ENCODE assay signal across 1 cellular context in the genomic region with DNA sequence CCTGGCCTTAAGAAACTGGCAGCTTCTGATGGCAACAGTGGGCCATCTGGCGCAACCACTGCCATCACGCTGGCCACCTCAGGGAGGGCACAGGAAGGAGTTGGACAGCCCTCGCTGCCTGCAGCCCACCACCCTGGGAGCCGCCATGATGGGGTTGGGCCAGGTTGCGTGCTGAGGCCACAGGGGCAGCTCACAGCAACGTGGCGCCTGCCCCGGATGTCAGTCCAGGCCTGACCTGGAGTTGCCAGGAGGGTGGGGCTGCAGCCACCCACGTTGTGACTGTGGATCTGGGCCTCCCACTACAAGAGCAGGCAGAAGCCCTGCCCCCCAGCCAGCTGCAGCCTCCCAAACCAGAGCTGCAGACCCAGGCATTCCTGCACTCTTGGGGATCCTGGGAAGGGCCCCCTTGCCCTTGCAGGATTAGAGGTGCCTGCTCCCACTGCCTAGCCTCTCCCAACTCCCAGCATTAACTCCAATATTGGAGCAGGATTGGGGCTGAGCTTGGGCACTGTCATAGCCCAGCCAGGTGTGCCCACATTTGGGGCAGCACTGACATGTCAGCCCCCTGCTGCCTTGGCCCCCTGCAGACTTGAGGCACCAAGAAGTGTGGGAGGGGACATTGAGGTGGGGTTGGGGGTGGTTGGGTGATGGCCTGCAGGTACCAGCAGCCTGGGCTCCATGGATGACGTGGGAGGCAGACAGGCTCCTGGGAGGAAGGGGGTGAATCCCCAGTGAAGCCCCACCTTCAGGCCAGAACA.
TF ChIP-seq lines count a peak whose summit lies in the region.

No MANE protein-coding gene starts in this region.

TF ChIP-seq in IMR-90, 13 proteins besides CTCF, POLR2A, EP300 and RAD21 (continued from another document):
- TF ChIP-seq MAFK (IDR thresholded peaks at IDR 0.05; ENCODE audit: low read depth, low read length) (no peak), MXI1 (IDR thresholded peaks at IDR 0.05; ENCODE audit: borderline replicate concordance, low read depth, low read length) (no peak), RCOR1 (IDR thresholded peaks at IDR 0.05; ENCODE audit: insufficient replicate concordance, low read length) (no peak), CHD1 (IDR thresholded peaks at IDR 0.05; ENCODE audit: low read depth, low read length) (no peak), CEBPB (IDR thresholded peaks at IDR 0.05; ENCODE audit: low read depth, low read length) (no peak), SMC3 (IDR thresholded peaks at IDR 0.05; ENCODE audit: low read depth, low read length) (no peak), RFX5 (IDR thresholded peaks at IDR 0.05; ENCODE audit: low read depth, low read length) (no peak), MAZ (IDR thresholded peaks at IDR 0.05; ENCODE audit: borderline replicate concordance, low read depth, low read length) (no peak)
- TF ChIP-seq, protein P1, sequence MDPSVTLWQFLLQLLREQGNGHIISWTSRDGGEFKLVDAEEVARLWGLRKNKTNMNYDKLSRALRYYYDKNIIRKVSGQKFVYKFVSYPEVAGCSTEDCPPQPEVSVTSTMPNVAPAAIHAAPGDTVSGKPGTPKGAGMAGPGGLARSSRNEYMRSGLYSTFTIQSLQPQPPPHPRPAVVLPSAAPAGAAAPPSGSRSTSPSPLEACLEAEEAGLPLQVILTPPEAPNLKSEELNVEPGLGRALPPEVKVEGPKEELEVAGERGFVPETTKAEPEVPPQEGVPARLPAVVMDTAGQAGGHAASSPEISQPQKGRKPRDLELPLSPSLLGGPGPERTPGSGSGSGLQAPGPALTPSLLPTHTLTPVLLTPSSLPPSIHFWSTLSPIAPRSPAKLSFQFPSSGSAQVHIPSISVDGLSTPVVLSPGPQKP (IDR thresholded peaks at IDR 0.05; ENCODE audit: borderline replicate concordance, low read depth, low read length): no peak
- TF ChIP-seq, protein P2, sequence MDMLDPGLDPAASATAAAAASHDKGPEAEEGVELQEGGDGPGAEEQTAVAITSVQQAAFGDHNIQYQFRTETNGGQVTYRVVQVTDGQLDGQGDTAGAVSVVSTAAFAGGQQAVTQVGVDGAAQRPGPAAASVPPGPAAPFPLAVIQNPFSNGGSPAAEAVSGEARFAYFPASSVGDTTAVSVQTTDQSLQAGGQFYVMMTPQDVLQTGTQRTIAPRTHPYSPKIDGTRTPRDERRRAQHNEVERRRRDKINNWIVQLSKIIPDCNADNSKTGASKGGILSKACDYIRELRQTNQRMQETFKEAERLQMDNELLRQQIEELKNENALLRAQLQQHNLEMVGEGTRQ (IDR thresholded peaks at IDR 0.05; ENCODE audit: low read depth, low read length): no peak
TF ChIP-seq in IMR-90: peak in this region for 0.
